9 cellular contexts compared by ENCODE assay signal in genomic region chr14:50875359-50876090, GRCh38. TPM values are rescaled to one million over a fixed set of nuclear protein-coding genes. Genes with fewer than 3 reads are reported as not detected.
DNase-seq lines count a peak whose midpoint lies in the region; ATAC-seq and TF ChIP-seq lines count a peak whose summit lies in the region.
"Had no signal": no experiment of that assay in that cellular context is flagged by ENCODE, and none has a peak within 500 bp of the region (broad histone marks: within the 10 kb centered on the region; RNA-seq: fewer than 3 reads in every experiment).

No MANE protein-coding gene starts in this region.

- no peaks in the 10 kb centered on the region for H4K20me1 ChIP-seq in H9 (ENCODE audit: control insufficient read depth, insufficient read depth, insufficient read length)

- H2BK12ac ChIP-seq in H9 (ENCODE audit: insufficient read length, low read depth, low read length): no peak overlapping the region

- peaks cover 4% of the 10 kb centered on the region; the same call in 1 of the 2 replicates for H3K27me3 ChIP-seq in H9 (ENCODE audit: insufficient read depth, low read length)

- peak; percentile 98 for ATAC-seq in GM21786 (IDR thresholded peaks at IDR 0.05; ENCODE audit: unreplicated experiment)

- H3K27ac Mint-ChIP-seq in H9: no peak overlapping the region

- H4K5ac ChIP-seq in H9 (ENCODE audit: insufficient read length, low read depth, low read length): no peak overlapping the region

- H3K27ac ChIP-seq in H9 (ENCODE audit: insufficient read length, low read depth, low read length): no peak overlapping the region

- H2BK120ac ChIP-seq in H9 (ENCODE audit: low read depth, low read length, poor library complexity, severe bottlenecking): no peak overlapping the region

- no peaks in the 10 kb centered on the region for H3K9me3 Mint-ChIP-seq in H9

- H3K23ac ChIP-seq in H9 (ENCODE audit: insufficient read length, low read depth, low read length): no peak overlapping the region

- H3T11ph ChIP-seq in H9 (ENCODE audit: low read length): no peak overlapping the region

- no peak overlapping the region for H3K18ac ChIP-seq in H9 (ENCODE audit: insufficient read length, low read depth, low read length)

- H3K27me3 Mint-ChIP-seq in H9 (ENCODE audit: low read depth): peaks cover 38% of the 10 kb centered on the region

- TF ChIP-seq CTCF in H9 (conservative IDR thresholded peaks at IDR 0.05): no peak

- H3K56ac ChIP-seq in H9 (ENCODE audit: insufficient read length, low read depth, low read length): no peak overlapping the region

- H4K91ac ChIP-seq in H9 (ENCODE audit: insufficient read length, low read depth, low read length): no peak overlapping the region

- no peak overlapping the region for H3K9ac ChIP-seq in H9 (ENCODE audit: extremely low read depth, insufficient read length, low read length)

- H3K79me1 ChIP-seq in H9 (ENCODE audit: insufficient read depth, low read depth, low read length, poor library complexity, severe bottlenecking): no peaks in the 10 kb centered on the region

- peaks cover 11 to 19% of the 10 kb centered on the region in 2 experiments for H3K4me1 Mint-ChIP-seq in H9

- no CpG with 5 or more reads among the region's 7 CpGs for WGBS in H9 (ENCODE audit: extremely low coverage, insufficient read length, low lambda C conversion rate)

- H3K23me2 ChIP-seq in H9 (ENCODE audit: insufficient read length, low read depth, low read length, poor library complexity, severe bottlenecking): peaks cover 3% of the 10 kb centered on the region

- peak; percentile 39 for DNase-seq in ELR (ENCODE audit: low read depth)
- peak; percentile 71 for DNase-seq in NAMALWA (ENCODE audit: low spot score)
- DNase-seq in activated naive CD4-positive, alpha-beta T cell treated with anti-CD3 and anti-CD28 coated beads, Interleukin-2, amount 50 U/mL, for 16 hours: peak; percentile 63
- peak; percentile 22 to 62 (median 40) for DNase-seq in stimulated activated CD4-positive, alpha-beta T cell treated with anti-CD3 and anti-CD28 coated beads, TNF-alpha, amount 100 ng/mL, for 24 hours (ENCODE audit: low read depth in 3 of 3)
- no peak for DNase-seq in Kasumi-1 (lab: John Stamatoyannopoulos, UW)
- DNase-seq in NCI-H1092 (lab: John Stamatoyannopoulos, UW): no peak
- DNase-seq in H9: no peak

- peaks cover 2% of the 10 kb centered on the region for H3K4me1 ChIP-seq in H9 (ENCODE audit: insufficient read depth, low read length)

- H3K4me3 Mint-ChIP-seq in H9: no peak overlapping the region

- no peaks in the 10 kb centered on the region for H3K9me3 ChIP-seq in H9 (ENCODE audit: control insufficient read depth, low read depth, low read length)

- no peak overlapping the region for H2AFZ ChIP-seq in H9 (ENCODE audit: low read length)

- no peak overlapping the region for H2BK5ac ChIP-seq in H9 (ENCODE audit: insufficient read length, low read length)

- no peak overlapping the region for H2BK15ac ChIP-seq in H9 (ENCODE audit: low read depth, low read length)

- no peak overlapping the region for H3K4me2 ChIP-seq in H9 (ENCODE audit: insufficient read depth, insufficient read length, low read length)

- H3K4ac ChIP-seq in H9 (ENCODE audit: low read depth, low read length): no peak overlapping the region

- H3K79me2 ChIP-seq in H9 (ENCODE audit: insufficient read depth, low read length): no peaks in the 10 kb centered on the region

- no peak overlapping the region for H4K8ac ChIP-seq in H9 (replicated peaks; ENCODE audit: insufficient read length, low read depth, low read length)

- H3K36me3 Mint-ChIP-seq in H9 (ENCODE audit: insufficient read depth in 1 of 3, low read depth in 3 of 3): no peaks in the 10 kb centered on the region

- no peak overlapping the region for H2AK5ac ChIP-seq in H9 (ENCODE audit: insufficient read length, low read length)

- no peak overlapping the region for H2BK20ac ChIP-seq in H9 (ENCODE audit: low read depth, low read length, poor library complexity, severe bottlenecking)

- H3K14ac ChIP-seq in H9 (ENCODE audit: insufficient read depth, low read length): no peak overlapping the region

RNA-seq across cellular contexts. Expression of gene ABHD12B, which starts 3.7 kb away (rescaled TPM):
- total RNA-seq in H9 (2021): 42.4 and 51.0 TPM in 2 replicates
- total RNA-seq: endothelial cell of umbilical vein had no signal

RNA-seq across cellular contexts. Expression of gene NIN, which starts 44.6 kb away (rescaled TPM):
- total RNA-seq in H9 (2021): 15.4 and 18.4 TPM in 2 replicates

Comparison
In these comparisons a context has a peak if more than half of its experiments do, and no peak if none do; other contexts are left out.
1. DNase-seq: peak in ELR (single experiment), NAMALWA (single experiment), activated naive CD4-positive, alpha-beta T cell treated with anti-CD3 and anti-CD28 coated beads, Interleukin-2, amount 50 U/mL, for 16 hours (single experiment) and stimulated activated CD4-positive, alpha-beta T cell treated with anti-CD3 and anti-CD28 coated beads, TNF-alpha, amount 100 ng/mL, for 24 hours (3 of 3); none in Kasumi-1 (0 of 2), NCI-H1092 (single experiment) and H9 (single experiment).